Comparison of ENCODE assay signal across 16 cellular contexts in the genomic region with DNA sequence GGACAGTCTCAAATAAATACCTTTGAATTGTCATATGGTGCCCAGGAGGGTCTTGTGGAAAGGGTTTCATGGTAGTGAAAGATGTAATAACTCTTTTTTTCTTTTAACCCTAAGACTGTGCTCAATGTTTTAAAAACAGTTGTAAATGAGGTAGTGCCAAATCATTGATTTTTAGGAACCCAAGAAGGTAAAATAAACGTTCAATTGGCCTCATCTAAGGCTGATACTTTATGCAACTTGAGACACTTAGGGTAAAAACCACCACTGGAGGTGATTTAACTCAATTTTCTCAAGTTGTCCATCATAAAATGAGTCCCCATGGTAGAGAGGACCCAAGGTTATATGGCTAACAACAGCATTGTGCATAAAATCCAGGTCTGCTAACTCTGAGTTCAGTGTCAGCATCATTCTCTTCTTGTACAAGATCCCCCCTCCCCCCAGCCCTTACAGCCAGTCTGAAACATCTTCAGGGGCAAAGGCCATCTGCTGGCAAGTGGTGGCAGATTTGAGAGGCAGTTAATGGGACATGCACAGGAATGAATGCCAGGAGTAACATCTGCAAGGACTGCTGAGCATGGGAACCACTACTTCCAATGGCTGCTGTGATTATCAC.
A peak's percentile ranks its signal among the peaks of the same experiment; 100 is the strongest.
DNase-seq lines count a peak whose midpoint lies in the region; ATAC-seq and TF ChIP-seq lines count a peak whose summit lies in the region.
"Had no signal": no experiment of that assay in that cellular context is flagged by ENCODE, and none has a peak within 500 bp of the region (broad histone marks: within the 10 kb centered on the region; RNA-seq: fewer than 3 reads in every experiment).

No MANE protein-coding gene starts in this region.

- no peaks in the 10 kb centered on the region for H3K27me3 Mint-ChIP-seq in activated naive CD4-positive, alpha-beta T cell treated with anti-CD3 and anti-CD28 coated beads for 36 hours (ENCODE audit: low read depth)
- peaks cover 1% of the 10 kb centered on the region for H3K27me3 Mint-ChIP-seq in GM23338 (ENCODE audit: insufficient read depth, low read depth, poor library complexity)
- no peaks in the 10 kb centered on the region for H3K27me3 Mint-ChIP-seq in activated T-helper 1 cell treated with anti-CD3 and anti-CD28 coated beads, Interleukin-12 subunit alpha, Interleukin-12 subunit beta, Interleukin-2, Interleukin-4 antibody, amounts not matched to agents 30 ng/mL and 10 ng/mL and 1 ng/mL, durations not matched to agents 14 hours and 24 hours and 36 hours (ENCODE audit: insufficient read depth)
- H3K27me3 Mint-ChIP-seq in stimulated activated memory B cell treated with anti-CD40 and anti-IgM and Interleukin-4, amounts not matched to agents 10 μg/mL and 1 μg/mL and 100 μg/mL, for 72 hours: no peaks in the 10 kb centered on the region

- no peak for TF ChIP-seq POLR2A in body of pancreas (IDR thresholded peaks at IDR 0.05)

- H3K36me3 ChIP-seq in GM23338 (ENCODE audit: insufficient read depth) (no peaks in the 10 kb centered on the region), body of pancreas (replicated peaks in 1 of 2; ENCODE audit: insufficient read depth in 1 of 2, low read depth in 2 of 2) (no peaks in the 10 kb centered on the region)
- H3K36me3 ChIP-seq: MG63 had no signal

- no peak for ATAC-seq in GM23338
- no peak for ATAC-seq in stimulated activated memory B cell treated with anti-CD40 and anti-IgM and Interleukin-4, amounts not matched to agents 10 μg/mL and 1 μg/mL and 100 μg/mL, for 72 hours
- no peak for ATAC-seq in HG02763 (IDR thresholded peaks at IDR 0.05; ENCODE audit: unreplicated experiment)
- ATAC-seq in body of pancreas: no peak
- ATAC-seq: Right ventricle myocardium inferior had no signal

- H3K9me3 Mint-ChIP-seq in activated naive CD4-positive, alpha-beta T cell treated with anti-CD3 and anti-CD28 coated beads for 36 hours: no peaks in the 10 kb centered on the region
- peaks cover 11% of the 10 kb centered on the region; the same call in 2 of the 3 replicates for H3K9me3 Mint-ChIP-seq in GM23338
- H3K9me3 Mint-ChIP-seq in activated T-helper 1 cell treated with anti-CD3 and anti-CD28 coated beads, Interleukin-12 subunit alpha, Interleukin-12 subunit beta, Interleukin-2, Interleukin-4 antibody, amounts not matched to agents 30 ng/mL and 10 ng/mL and 1 ng/mL, durations not matched to agents 14 hours and 24 hours and 36 hours: peaks cover 4% of the 10 kb centered on the region
- no peaks in the 10 kb centered on the region for H3K9me3 Mint-ChIP-seq in stimulated activated memory B cell treated with anti-CD40 and anti-IgM and Interleukin-4, amounts not matched to agents 10 μg/mL and 1 μg/mL and 100 μg/mL, for 72 hours

- H3K27ac Mint-ChIP-seq in activated naive CD4-positive, alpha-beta T cell treated with anti-CD3 and anti-CD28 coated beads for 36 hours: peak overlapping the region; percentile 87
- H3K27ac Mint-ChIP-seq in GM23338: no peak overlapping the region
- peak overlapping the region; percentile 97 for H3K27ac Mint-ChIP-seq in activated T-helper 1 cell treated with anti-CD3 and anti-CD28 coated beads, Interleukin-12 subunit alpha, Interleukin-12 subunit beta, Interleukin-2, Interleukin-4 antibody, amounts not matched to agents 30 ng/mL and 10 ng/mL and 1 ng/mL, durations not matched to agents 14 hours and 24 hours and 36 hours
- H3K27ac Mint-ChIP-seq in stimulated activated memory B cell treated with anti-CD40 and anti-IgM and Interleukin-4, amounts not matched to agents 10 μg/mL and 1 μg/mL and 100 μg/mL, for 72 hours: peak overlapping the region; percentile 70

- H3K27ac ChIP-seq in GM23338 (ENCODE audit: low read depth) (no peak overlapping the region), body of pancreas (no peak overlapping the region)
- H3K27ac ChIP-seq: epithelial cell of prostate, neutrophil, right atrium auricular region had no signal

- peak; percentile 46 for DNase-seq in activated naive CD4-positive, alpha-beta T cell treated with anti-CD3 and anti-CD28 coated beads for 36 hours
- no peak for DNase-seq in activated naive CD4-positive, alpha-beta T cell (lab: John Stamatoyannopoulos, UW)
- DNase-seq in GM23338 (ENCODE audit: low spot score) (no peak), NCI-H2081 (lab: John Stamatoyannopoulos, UW) (no peak), body of pancreas (no peak)
- DNase-seq in activated T-helper 1 cell treated with anti-CD3 and anti-CD28 coated beads, Interleukin-12 subunit alpha, Interleukin-12 subunit beta, Interleukin-2, Interleukin-4 antibody, amounts not matched to agents 30 ng/mL and 10 ng/mL and 1 ng/mL, durations not matched to agents 14 hours and 24 hours and 36 hours (ENCODE audit: low spot score): no peak
- DNase-seq: islet precursor cell, MG63, NCI-H2081 treated with DMSO at 0.1 percent for 48 hours, NCI-H774 had no signal

- no peak overlapping the region for H3K4me3 ChIP-seq in GM23338
- no peak overlapping the region for H3K4me3 ChIP-seq in body of pancreas
- H3K4me3 ChIP-seq: MG63, right atrium auricular region had no signal

- CTCF ChIA-PET in activated naive CD4-positive, alpha-beta T cell treated with anti-CD3 and anti-CD28 coated beads for 36 hours (lab: Charles Lee): interaction anchor here (0.7 kb wide), 1 partner anchor 30 kb away, joined by 3 read pairs; no protein-coding TSS in a partner anchor

- H3K4me1 ChIP-seq in GM23338 (ENCODE audit: insufficient read depth) (peaks cover 16% of the 10 kb centered on the region), body of pancreas (peaks cover 3% of the 10 kb centered on the region)

- H3K4me3 Mint-ChIP-seq in activated naive CD4-positive, alpha-beta T cell treated with anti-CD3 and anti-CD28 coated beads for 36 hours: no peak overlapping the region
- no peak overlapping the region for H3K4me3 Mint-ChIP-seq in GM23338
- peak overlapping the region; percentile 72 for H3K4me3 Mint-ChIP-seq in activated T-helper 1 cell treated with anti-CD3 and anti-CD28 coated beads, Interleukin-12 subunit alpha, Interleukin-12 subunit beta, Interleukin-2, Interleukin-4 antibody, amounts not matched to agents 30 ng/mL and 10 ng/mL and 1 ng/mL, durations not matched to agents 14 hours and 24 hours and 36 hours
- no peak overlapping the region for H3K4me3 Mint-ChIP-seq in stimulated activated memory B cell treated with anti-CD40 and anti-IgM and Interleukin-4, amounts not matched to agents 10 μg/mL and 1 μg/mL and 100 μg/mL, for 72 hours

- no peaks in the 10 kb centered on the region for H3K27me3 ChIP-seq in GM23338 (ENCODE audit: insufficient read depth)
- no peaks in the 10 kb centered on the region for H3K27me3 ChIP-seq in body of pancreas
- H3K27me3 ChIP-seq: MG63, neutrophil, right atrium auricular region had no signal

- no peaks in the 10 kb centered on the region for H4K20me1 ChIP-seq in GM23338 (replicated peaks; ENCODE audit: insufficient read depth)

- peaks cover 4% of the 10 kb centered on the region for H3K36me3 Mint-ChIP-seq in activated naive CD4-positive, alpha-beta T cell treated with anti-CD3 and anti-CD28 coated beads for 36 hours (ENCODE audit: low read depth)
- H3K36me3 Mint-ChIP-seq in GM23338 (ENCODE audit: low read depth): no peaks in the 10 kb centered on the region; the same call in 2 of the 3 replicates
- H3K36me3 Mint-ChIP-seq in activated T-helper 1 cell treated with anti-CD3 and anti-CD28 coated beads, Interleukin-12 subunit alpha, Interleukin-12 subunit beta, Interleukin-2, Interleukin-4 antibody, amounts not matched to agents 30 ng/mL and 10 ng/mL and 1 ng/mL, durations not matched to agents 14 hours and 24 hours and 36 hours (ENCODE audit: low read depth): peaks cover 54% of the 10 kb centered on the region
- H3K36me3 Mint-ChIP-seq in stimulated activated memory B cell treated with anti-CD40 and anti-IgM and Interleukin-4, amounts not matched to agents 10 μg/mL and 1 μg/mL and 100 μg/mL, for 72 hours: peaks cover 69% of the 10 kb centered on the region

- H3F3A ChIP-seq in GM23338 (replicated peaks; ENCODE audit: low read depth): no peaks in the 10 kb centered on the region

- no peaks in the 10 kb centered on the region for H3K9me2 ChIP-seq in GM23338 (ENCODE audit: insufficient read depth)

- H3K4me2 ChIP-seq in GM23338: peak overlapping the region; percentile 35; the same call in 1 of the 2 replicates

- H2AFZ ChIP-seq in GM23338: no peak overlapping the region

- H3K79me2 ChIP-seq in GM23338 (replicated peaks; ENCODE audit: insufficient read depth): no peaks in the 10 kb centered on the region

- WGBS in body of pancreas, 2 donors: 88% methylated on average over 1 of the region's 1 CpG

- TF ChIP-seq CTCF in GM23338 (conservative IDR thresholded peaks at IDR 0.05; ENCODE audit: low read depth in 2 of 2) (no peak), body of pancreas (IDR thresholded peaks at IDR 0.05) (no peak)

- peaks cover 0 to 9% (median 0%) of the 10 kb centered on the region in 3 donors for H3K9me3 ChIP-seq in body of pancreas
- H3K9me3 ChIP-seq: MG63, neutrophil had no signal

- intact Hi-C loops in activated naive CD4-positive, alpha-beta T cell treated with anti-CD3 and anti-CD28 coated beads for 36 hours (cut with micrococcal nuclease): loop anchor here (1.0 to 10.0 kb wide), 6 partner anchors 8 to 1672 kb away; partner anchors contain the start of genes ATXN1, KDM1B and TPMT
- intact Hi-C loops in activated T-helper 1 cell treated with anti-CD3 and anti-CD28 coated beads, Interleukin-12 subunit alpha, Interleukin-12 subunit beta, Interleukin-2, Interleukin-4 antibody, amounts not matched to agents 30 ng/mL and 10 ng/mL and 1 ng/mL, durations not matched to agents 14 hours and 24 hours and 36 hours (cut with micrococcal nuclease): loop anchor here (1.0 to 10.0 kb wide), 9 partner anchors 20 to 708 kb away; no protein-coding TSS in a partner anchor
- intact Hi-C loops in body of pancreas (cut with DNase I): no loop called here

- H3K4me1 Mint-ChIP-seq in activated naive CD4-positive, alpha-beta T cell treated with anti-CD3 and anti-CD28 coated beads for 36 hours (ENCODE audit: low read depth): peaks cover 72% of the 10 kb centered on the region
- H3K4me1 Mint-ChIP-seq in GM23338: peaks cover 9% of the 10 kb centered on the region; the same call in 2 of the 3 replicates
- peaks cover 89% of the 10 kb centered on the region for H3K4me1 Mint-ChIP-seq in activated T-helper 1 cell treated with anti-CD3 and anti-CD28 coated beads, Interleukin-12 subunit alpha, Interleukin-12 subunit beta, Interleukin-2, Interleukin-4 antibody, amounts not matched to agents 30 ng/mL and 10 ng/mL and 1 ng/mL, durations not matched to agents 14 hours and 24 hours and 36 hours (ENCODE audit: low read depth)
- H3K4me1 Mint-ChIP-seq in stimulated activated memory B cell treated with anti-CD40 and anti-IgM and Interleukin-4, amounts not matched to agents 10 μg/mL and 1 μg/mL and 100 μg/mL, for 72 hours: peaks cover 48% of the 10 kb centered on the region
